ENCODE assay signal across 11 cellular contexts in genomic region chr1:237042467-237042891, GRCh38. TPM values are rescaled to one million over a fixed set of nuclear protein-coding genes. Genes with fewer than 3 reads are reported as not detected.
DNase-seq lines count a peak whose midpoint lies in the region; TF ChIP-seq lines count a peak whose summit lies in the region.
"Had no signal": no experiment of that assay in that cellular context is flagged by ENCODE, and none has a peak within 500 bp of the region (broad histone marks: within the 10 kb centered on the region; RNA-seq: fewer than 3 reads in every experiment).

No MANE protein-coding gene starts in this region.

- H3K27me3 ChIP-seq in duodenal mucosa (ENCODE audit: control insufficient read depth in 1 of 2, insufficient read depth in 2 of 2, low read length in 2 of 2) (peaks cover 22 to 30% of the 10 kb centered on the region in 2 donors), muscle layer of colon (ENCODE audit: control insufficient read depth in 1 of 2, insufficient read depth in 2 of 2, low read length in 2 of 2) (no peaks in the 10 kb centered on the region), thyroid gland (no peaks in the 10 kb centered on the region)

- no peak for TF ChIP-seq POLR2A in thyroid gland (IDR thresholded peaks at IDR 0.05)

- H3K9me3 ChIP-seq in duodenal mucosa (ENCODE audit: control insufficient read depth in 1 of 2, low read length in 2 of 2) (no peaks in the 10 kb centered on the region), muscle layer of colon (ENCODE audit: low read length) (no peaks in the 10 kb centered on the region), thyroid gland (no peaks in the 10 kb centered on the region)

- H3K4me1 ChIP-seq in duodenal mucosa (ENCODE audit: control insufficient read depth in 1 of 2, insufficient read depth in 2 of 2, low read length in 2 of 2) (peaks cover 0 to 9% of the 10 kb centered on the region in 2 donors), muscle layer of colon (ENCODE audit: insufficient read depth, low read length) (peaks cover 16% of the 10 kb centered on the region), thyroid gland (peaks cover 25 to 26% of the 10 kb centered on the region in 2 donors)

- H3K36me3 ChIP-seq in duodenal mucosa (ENCODE audit: control insufficient read depth in 1 of 2, insufficient read depth in 2 of 2, low read length in 2 of 2) (no peaks in the 10 kb centered on the region), muscle layer of colon (ENCODE audit: insufficient read depth, low read length) (no peaks in the 10 kb centered on the region), thyroid gland (no peaks in the 10 kb centered on the region)

- H3K9ac ChIP-seq in duodenal mucosa (ENCODE audit: low read depth in 1 of 2, low read length in 2 of 2), result no peak overlapping the region
- no peak overlapping the region for H3K9ac ChIP-seq in muscle layer of colon (ENCODE audit: low read length)

- H3K27ac ChIP-seq in duodenal mucosa (ENCODE audit: low read depth, low read length) (no peak overlapping the region), muscle layer of colon (ENCODE audit: low read depth, low read length) (peak overlapping the region; percentile 56), thyroid gland (peak overlapping the region; percentile 45 to 72 (median 64))

- intact Hi-C loops in thyroid gland (cut with DNase I), result loop anchor here (10.0 kb wide), 1 partner anchor 192 kb away; no protein-coding TSS in a partner anchor

- H3K4me3 ChIP-seq in duodenal mucosa (ENCODE audit: low read depth in 1 of 2, low read length in 2 of 2) (peak overlapping the region; percentile 26 to 45), muscle layer of colon (ENCODE audit: low read depth in 1 of 2, low read length in 2 of 2) (peak overlapping the region; percentile 53 to 60), thyroid gland (replicated peaks in 1 of 3) (peak overlapping the region; percentile 14 to 76 (median 40))

- no peak for TF ChIP-seq CTCF in thyroid gland (IDR thresholded peaks at IDR 0.05)

- DNase-seq in NCI-H748 (lab: John Stamatoyannopoulos, UW; ENCODE audit: unreplicated experiment), result peak; percentile 34
- DNase-seq in NCI-H748 treated with DMSO at 0.1 percent for 48 hours (lab: John Stamatoyannopoulos, UW), result no peak
- peak; percentile 32 to 38 for DNase-seq in thyroid gland
- no peak for DNase-seq in effector CD4-positive, alpha-beta T cell
- no peak for DNase-seq in activated CD4-positive, alpha-beta T cell treated with anti-CD3 and anti-CD28 coated beads for 4 hours
- no peak for DNase-seq in SHP77 (lab: John Stamatoyannopoulos, UW)
- DNase-seq: left colon, NCI-H1436 had no signal

- 1 to 3% methylated on average over 13 to 16 of the region's 52 CpGs for WGBS in thyroid gland, 2 donors

RNA-seq across cellular contexts. Expression of gene RYR2, which starts 0.5 kb away (rescaled TPM):
- total RNA-seq in thyroid gland, result 10 to 100 TPM in 3 of 4 donors, 1 to 10 TPM in 1; 6.6 to 31.8 (median 28.2) TPM

RNA-seq across cellular contexts. Expression of gene MT1HL1, which starts 38.2 kb away (rescaled TPM):
- total RNA-seq in thyroid gland, result not detected
- total RNA-seq: activated CD8-positive, alpha-beta memory T cell treated with anti-CD3 and anti-CD28 coated beads for 36 hours; left colon had no signal

Comparison
In these comparisons a context has a peak if more than half of its experiments do, and no peak if none do; other contexts are left out.
1. DNase-seq: peak in NCI-H748 (single experiment) and thyroid gland (2 of 2); none in NCI-H748 treated with DMSO at 0.1 percent for 48 hours (single experiment), effector CD4-positive, alpha-beta T cell (single experiment), activated CD4-positive, alpha-beta T cell treated with anti-CD3 and anti-CD28 coated beads for 4 hours (0 of 2) and SHP77 (0 of 2).
2. Peak in every context shown above with its lines, with median percentiles within 50 percentile points of each other: H3K4me3 ChIP-seq.